ENCODE assay signal across 8 cellular contexts in the genomic region with DNA sequence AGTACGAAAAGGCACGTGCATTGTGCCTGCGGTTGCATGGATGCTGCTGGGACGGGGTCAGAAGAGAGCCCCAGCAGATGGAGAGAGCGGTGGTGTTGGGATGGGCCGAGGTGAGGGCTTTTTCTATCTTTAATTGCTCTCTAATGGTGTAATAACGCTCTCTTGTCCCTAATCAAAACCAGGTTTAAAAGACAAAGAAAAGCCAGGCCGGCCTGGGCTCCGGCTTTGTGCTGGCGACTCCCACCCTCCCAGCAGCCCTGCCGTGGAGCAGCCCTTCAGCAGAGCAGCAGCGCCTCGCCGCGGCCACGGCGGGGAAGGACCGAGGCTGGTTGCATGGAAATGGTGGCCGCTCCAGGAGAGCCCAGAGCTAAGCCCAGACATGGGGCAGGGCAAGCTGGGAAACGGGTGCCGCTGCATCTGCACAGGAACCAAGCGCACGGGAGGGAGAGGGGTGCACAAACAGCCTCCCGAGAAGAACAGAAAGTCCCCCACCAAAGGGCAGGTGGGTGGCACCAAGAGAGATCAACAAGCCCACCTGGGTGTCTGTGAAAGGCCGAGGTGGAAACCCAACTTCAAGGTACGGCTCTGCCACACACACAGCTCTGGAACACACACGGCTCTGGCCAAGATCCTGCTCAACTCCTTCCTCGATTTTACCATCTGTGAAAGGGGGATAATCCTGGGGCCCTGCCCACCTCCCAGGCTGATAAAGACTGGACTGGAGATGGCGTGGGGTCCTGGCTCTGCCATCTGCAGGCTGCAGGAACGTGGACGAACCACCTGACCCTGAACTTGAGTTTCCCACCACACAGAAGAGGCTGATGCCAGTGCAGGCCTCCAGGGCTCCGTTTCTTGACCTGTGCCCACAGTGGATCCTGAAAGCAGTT. TPM values are rescaled to one million over a fixed set of nuclear protein-coding genes. Genes with fewer than 3 reads are reported as not detected.
DNase-seq lines count a peak whose midpoint lies in the region; ATAC-seq and TF ChIP-seq lines count a peak whose summit lies in the region.

No MANE protein-coding gene starts in this region.

- H3K4me3 Mint-ChIP-seq in nephron (no peak overlapping the region), type B pancreatic cell (no peak overlapping the region)

- TF ChIP-seq CTCF in nephron (IDR thresholded peaks at IDR 0.05; ENCODE audit: unreplicated experiment in 3 of 3) (peak; percentile 91 to 98 (median 98)), type B pancreatic cell (conservative IDR thresholded peaks at IDR 0.05) (peak; percentile 97)

- peaks cover 67% of the 10 kb centered on the region for H3K4me1 ChIP-seq in BLaER1

- no peaks in the 10 kb centered on the region for H3K27me3 ChIP-seq in BLaER1

- H3K4me1 Mint-ChIP-seq in nephron (peaks cover 30% of the 10 kb centered on the region), type B pancreatic cell (ENCODE audit: unreplicated experiment) (peaks cover 17% of the 10 kb centered on the region)

- H3K9me3 Mint-ChIP-seq in nephron (no peaks in the 10 kb centered on the region), type B pancreatic cell (no peaks in the 10 kb centered on the region)

- DNase-seq in NCI-H526 treated with DMSO at 0.1 percent for 48 hours (lab: John Stamatoyannopoulos, UW) (peak; percentile 34), activated T-cell treated with anti-CD3 and anti-CD28 coated beads for 48 hours (ENCODE audit: low read depth) (peak; percentile 56), fibroblast of the conjunctiva (ENCODE audit: low read depth) (peak; percentile 75), type B pancreatic cell (ENCODE audit: extremely low spot score, unreplicated experiment) (peak; percentile 94)

- H3K4me2 ChIP-seq in BLaER1: peak overlapping the region; percentile 81

- H3K27ac ChIP-seq in BLaER1: no peak overlapping the region

- no peaks in the 10 kb centered on the region for H3K9me3 ChIP-seq in BLaER1

- peaks cover 43% of the 10 kb centered on the region for H4K20me1 ChIP-seq in BLaER1

- H3K27me3 Mint-ChIP-seq in nephron (ENCODE audit: low read depth) (peaks cover 5% of the 10 kb centered on the region), type B pancreatic cell (no peaks in the 10 kb centered on the region)

- H3K4me3 ChIP-seq in BLaER1: no peak overlapping the region

- H3K9ac ChIP-seq in BLaER1: no peak overlapping the region

- H3K36me3 Mint-ChIP-seq in nephron (ENCODE audit: low read depth): peaks cover 4% of the 10 kb centered on the region
- H3K36me3 Mint-ChIP-seq in type B pancreatic cell: peaks cover 5% of the 10 kb centered on the region

- peaks cover 47% of the 10 kb centered on the region for H3K36me3 ChIP-seq in BLaER1

- ATAC-seq in GM19025 (IDR thresholded peaks at IDR 0.05; ENCODE audit: low read depth, unreplicated experiment) (peak; percentile 84), HG03342 (IDR thresholded peaks at IDR 0.05; ENCODE audit: unreplicated experiment) (peak; percentile 42)

- peak overlapping the region; percentile 67 to 84 (median 71) for H3K27ac Mint-ChIP-seq in nephron
- peak overlapping the region; percentile 84 for H3K27ac Mint-ChIP-seq in type B pancreatic cell

RNA-seq across cellular contexts. Expression of a gene that starts 15.0 kb away (rescaled TPM):
- total RNA-seq in type B pancreatic cell (ENCODE audit: low replicate concordance): 22.1 and 24.3 TPM in 2 replicates

RNA-seq across cellular contexts. Expression of a gene that starts 31.0 kb away (rescaled TPM):
- 0.31 and 24.3 TPM in 2 replicates for total RNA-seq in type B pancreatic cell (ENCODE audit: low replicate concordance)

Comparison
In these comparisons a context has a peak if more than half of its experiments do, and no peak if none do; other contexts are left out.
1. DNase-seq: peak in every context shown above with its lines; median percentile 94 in type B pancreatic cell; 75 in fibroblast of the conjunctiva; 56 in activated T-cell treated with anti-CD3 and anti-CD28 coated beads for 48 hours; 34 in NCI-H526 treated with DMSO at 0.1 percent for 48 hours.